In genomic region chr7:39062811-39063210, GRCh38 we compare ENCODE assay signal across 19 cellular contexts.
A peak's percentile ranks its signal among the peaks of the same experiment; 100 is the strongest.
DNase-seq lines count a peak whose midpoint lies in the region; ATAC-seq and TF ChIP-seq lines count a peak whose summit lies in the region.
"Had no signal": no experiment of that assay in that cellular context is flagged by ENCODE, and none has a peak within 500 bp of the region (broad histone marks: within the 10 kb centered on the region; RNA-seq: fewer than 3 reads in every experiment).

No MANE protein-coding gene starts in this region.

- no peak overlapping the region for H3K9ac ChIP-seq in neural progenitor cell
- H3K9ac ChIP-seq: BLaER1 treated with 17β-estradiol and CSF1 and Interleukin-3, amounts not matched to agents 10 nM and 100 nM had no signal

- H3K4me2 ChIP-seq in neural progenitor cell (no peak overlapping the region), osteoblast (ENCODE audit: insufficient read depth, low read length) (no peak overlapping the region)
- H3K4me2 ChIP-seq: BLaER1 treated with 17β-estradiol and CSF1 and Interleukin-3, amounts not matched to agents 10 nM and 100 nM; GM23338 had no signal

- TF ChIP-seq CTCF in neural progenitor cell (IDR thresholded peaks at IDR 0.05) (no peak), Peyer's patch (IDR thresholded peaks at IDR 0.05) (no peak), osteoblast (IDR thresholded peaks at IDR 0.05; ENCODE audit: extremely low read depth, low read depth, low read length) (no peak)

- no peak overlapping the region for H3K27ac Mint-ChIP-seq in neural progenitor cell
- H3K27ac Mint-ChIP-seq: B cell; CD8-positive, alpha-beta T cell had no signal

- H2AFZ ChIP-seq in neural progenitor cell (replicated peaks) (no peak overlapping the region), osteoblast (ENCODE audit: low read length) (no peak overlapping the region)
- H2AFZ ChIP-seq: GM23338 had no signal

- H3K9me3 ChIP-seq in neural progenitor cell (ENCODE audit: low read depth) (no peaks in the 10 kb centered on the region), Peyer's patch (no peaks in the 10 kb centered on the region), osteoblast (ENCODE audit: low read depth, low read length) (no peaks in the 10 kb centered on the region)

- DNase-seq in Caki2 (ENCODE audit: low read depth) (peak; percentile 51), glomerular visceral epithelial cell (ENCODE audit: extremely low spot score) (peak; percentile 13), left kidney (ENCODE audit: low read depth, low spot score) (peak; percentile 39), neural progenitor cell (ENCODE audit: low spot score) (no peak), Peyer's patch (no peak), osteoblast (ENCODE audit: insufficient read length, low spot score, missing footprints) (no peak), NCI-H2029 (lab: John Stamatoyannopoulos, UW) (no peak)
- DNase-seq: 8988T; CD8-positive, alpha-beta T cell; DMS 273 treated with DMSO at 0.1 percent for 48 hours; DMS53; DND-41; EL; HCEC 1CT had no signal

- in situ Hi-C loops in Caki2 (cut with HindIII; ENCODE audit: low pct_unique_long_range_greater_than_20kb, low sequenced_read_pairs): no loop called here

- H3K27me3 Mint-ChIP-seq in neural progenitor cell (ENCODE audit: insufficient read depth, low read depth): peaks cover 2% of the 10 kb centered on the region

- peaks cover 15% of the 10 kb centered on the region for H3F3A ChIP-seq in neural progenitor cell (ENCODE audit: low read depth)

- H3K9me3 Mint-ChIP-seq in neural progenitor cell: peaks cover 1% of the 10 kb centered on the region
- H3K9me3 Mint-ChIP-seq: CD8-positive, alpha-beta T cell; GM23338 had no signal

- H4K20me1 ChIP-seq in neural progenitor cell (ENCODE audit: low read depth) (no peaks in the 10 kb centered on the region), osteoblast (ENCODE audit: insufficient read depth, low read length) (no peaks in the 10 kb centered on the region)
- H4K20me1 ChIP-seq: BLaER1 treated with 17β-estradiol and CSF1 and Interleukin-3, amounts not matched to agents 10 nM and 100 nM had no signal

- TF ChIP-seq POLR2A in Peyer's patch (IDR thresholded peaks at IDR 0.05): no peak

- peaks cover 3% of the 10 kb centered on the region for H3K4me1 Mint-ChIP-seq in neural progenitor cell
- H3K4me1 Mint-ChIP-seq: B cell, GM23338 had no signal

- H3K27ac ChIP-seq in neural progenitor cell (peak overlapping the region; percentile 66), Peyer's patch (no peak overlapping the region), osteoblast (ENCODE audit: low read depth, low read length) (no peak overlapping the region)
- H3K27ac ChIP-seq: BLaER1 treated with 17β-estradiol and CSF1 and Interleukin-3, amounts not matched to agents 10 nM and 100 nM had no signal

- H3K79me2 ChIP-seq in neural progenitor cell (ENCODE audit: low read depth) (no peaks in the 10 kb centered on the region), osteoblast (ENCODE audit: insufficient read depth, low read length) (no peaks in the 10 kb centered on the region)

- H3K27me3 ChIP-seq in neural progenitor cell (no peaks in the 10 kb centered on the region), Peyer's patch (no peaks in the 10 kb centered on the region), osteoblast (ENCODE audit: insufficient read depth, low read length) (no peaks in the 10 kb centered on the region)
- H3K27me3 ChIP-seq: BLaER1 treated with 17β-estradiol and CSF1 and Interleukin-3, amounts not matched to agents 10 nM and 100 nM had no signal

- no peak overlapping the region for H3K4me3 Mint-ChIP-seq in neural progenitor cell
- H3K4me3 Mint-ChIP-seq: B cell; CD8-positive, alpha-beta T cell; GM23338 had no signal

- no peaks in the 10 kb centered on the region for H3K36me3 ChIP-seq in neural progenitor cell
- no peaks in the 10 kb centered on the region for H3K36me3 ChIP-seq in Peyer's patch
- no peaks in the 10 kb centered on the region for H3K36me3 ChIP-seq in osteoblast (ENCODE audit: insufficient read depth, low read length)
- H3K36me3 ChIP-seq: BLaER1 treated with 17β-estradiol and CSF1 and Interleukin-3, amounts not matched to agents 10 nM and 100 nM had no signal

- H3K36me3 Mint-ChIP-seq in neural progenitor cell: no peaks in the 10 kb centered on the region
- H3K36me3 Mint-ChIP-seq: CD8-positive, alpha-beta T cell had no signal

- peaks cover 16% of the 10 kb centered on the region for H3K4me1 ChIP-seq in neural progenitor cell
- no peaks in the 10 kb centered on the region for H3K4me1 ChIP-seq in Peyer's patch
- no peaks in the 10 kb centered on the region for H3K4me1 ChIP-seq in osteoblast (ENCODE audit: insufficient read depth, low read length)
- H3K4me1 ChIP-seq: BLaER1 treated with 17β-estradiol and CSF1 and Interleukin-3, amounts not matched to agents 10 nM and 100 nM had no signal

- H3K4me3 ChIP-seq in neural progenitor cell (no peak overlapping the region), Peyer's patch (no peak overlapping the region), osteoblast (ENCODE audit: insufficient read depth, low read length) (no peak overlapping the region)
- H3K4me3 ChIP-seq: BLaER1 treated with 17β-estradiol and CSF1 and Interleukin-3, amounts not matched to agents 10 nM and 100 nM; GM12878; GM23338 had no signal

- ATAC-seq in HG02884 (IDR thresholded peaks at IDR 0.05; ENCODE audit: unreplicated experiment): no peak
- ATAC-seq: CD8-positive, alpha-beta T cell; GM12878; GM23338 had no signal

Comparison
In these comparisons a context has a peak if more than half of its experiments do, and no peak if none do; other contexts are left out.
1. DNase-seq: peak in Caki2 (single experiment), glomerular visceral epithelial cell (single experiment) and left kidney (single experiment); none in neural progenitor cell (single experiment), Peyer's patch (0 of 3), osteoblast (single experiment) and NCI-H2029 (single experiment).